In the genomic region with DNA sequence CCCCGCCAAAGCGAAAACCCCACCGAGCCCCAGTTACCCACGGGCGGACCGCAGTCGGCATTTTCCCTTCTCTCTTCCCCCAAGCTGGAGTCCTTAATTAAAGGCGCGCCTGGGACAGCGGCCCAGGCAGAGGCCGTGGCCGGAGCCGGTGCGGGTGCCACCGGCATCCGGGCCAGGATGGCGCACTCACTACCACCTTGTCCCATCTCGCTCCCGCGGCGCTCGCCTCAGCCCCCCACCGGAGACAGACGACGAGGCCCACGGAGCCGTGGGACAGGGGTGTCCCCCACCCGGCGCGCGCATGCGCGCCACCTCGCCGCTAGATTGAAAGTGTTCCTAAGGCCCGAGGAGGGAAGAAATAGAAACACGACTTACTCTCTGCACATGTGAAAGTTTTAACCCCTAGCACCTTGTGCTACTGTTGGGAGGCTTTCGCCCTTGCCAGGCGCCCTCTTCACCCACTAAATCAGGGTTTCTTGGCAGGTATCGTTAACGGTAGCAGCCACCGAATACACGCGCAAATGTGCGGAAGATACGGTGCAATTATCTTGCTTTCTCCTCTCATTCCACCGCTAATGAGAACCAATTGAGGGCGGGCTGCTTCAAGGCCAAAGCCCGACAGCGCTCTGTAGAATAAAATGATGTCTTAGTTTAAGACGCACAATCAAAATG, we compare ENCODE assay signal across 8 cellular contexts.
DNase-seq lines count a peak whose midpoint lies in the region; ATAC-seq and TF ChIP-seq lines count a peak whose summit lies in the region.

No MANE protein-coding gene starts in this region.

- peak overlapping the region; percentile 72 for H3K9ac ChIP-seq in Loucy (ENCODE audit: low read depth, low read length, poor library complexity, severe bottlenecking)

- peak overlapping the region; percentile 93 for H2AFZ ChIP-seq in Loucy (ENCODE audit: low read length)

- H3K9me2 ChIP-seq in Loucy (replicated peaks; ENCODE audit: low read depth, low read length), result no peaks in the 10 kb centered on the region

- H3K9me3 ChIP-seq in Loucy (ENCODE audit: insufficient read depth, low read depth, low read length), result no peaks in the 10 kb centered on the region
- no peaks in the 10 kb centered on the region for H3K9me3 ChIP-seq in psoas muscle

- H3K4me3 ChIP-seq in Loucy (ENCODE audit: low read length, poor library complexity, severe bottlenecking) (peak overlapping the region; percentile 81), psoas muscle (peak overlapping the region; percentile 69)

- DNase-seq in DMS 273 (lab: John Stamatoyannopoulos, UW; ENCODE audit: unreplicated experiment) (peak; percentile 64), DMS 273 treated with DMSO at 0.1 percent for 48 hours (lab: John Stamatoyannopoulos, UW) (no peak), left cardiac atrium (peak; percentile 37), psoas muscle (peak; percentile 20 to 61), RPMI8226 (no peak)
- DNase-seq in activated gamma-delta T cell treated with anti-CD3 and anti-CD28 coated beads, Interleukin-2, amount 50 U/mL, for 16 hours (ENCODE audit: low read depth), result peak; percentile 9

- H3K4me1 ChIP-seq in Loucy (ENCODE audit: insufficient read depth, low read length, poor library complexity, severe bottlenecking) (peaks cover 5% of the 10 kb centered on the region), psoas muscle (no peaks in the 10 kb centered on the region)

- peaks cover 12% of the 10 kb centered on the region for H3K79me2 ChIP-seq in Loucy (ENCODE audit: insufficient read depth, low read length)

- H3K27ac ChIP-seq in psoas muscle, result no peak overlapping the region

- TF ChIP-seq CTCF in Loucy (conservative IDR thresholded peaks at IDR 0.05; ENCODE audit: low read length), result no peak
- TF ChIP-seq CTCF in psoas muscle (IDR thresholded peaks at IDR 0.05), result no peak

- H4K20me1 ChIP-seq in Loucy (ENCODE audit: insufficient read depth, low read length, poor library complexity, severe bottlenecking), result no peaks in the 10 kb centered on the region

- H3F3A ChIP-seq in Loucy (ENCODE audit: low read depth), result no peaks in the 10 kb centered on the region

- intact Hi-C loops in left cardiac atrium (cut with DNase I) (no loop called here), psoas muscle (cut with DNase I) (no loop called here)

- WGBS in psoas muscle, 3 donors, result 1 to 32% (median 5%) methylated on average over 43 to 51 of the region's 51 CpGs

- ATAC-seq in left cardiac atrium (peak; percentile 74 to 78), psoas muscle (peak in 3 of 4 donors; percentile 27 to 77 (median 71)), HG02973 (IDR thresholded peaks at IDR 0.05; ENCODE audit: unreplicated experiment) (no peak)

- H3K36me3 ChIP-seq in Loucy (ENCODE audit: insufficient read depth, low read length), result no peaks in the 10 kb centered on the region
- H3K36me3 ChIP-seq in psoas muscle (ENCODE audit: insufficient read depth in 1 of 2, low read depth in 1 of 2), result no peaks in the 10 kb centered on the region

- H3K27me3 ChIP-seq in Loucy (ENCODE audit: insufficient read depth, low read length, poor library complexity, severe bottlenecking) (peaks cover 10% of the 10 kb centered on the region), psoas muscle (ENCODE audit: insufficient read depth in 3 of 3, low read length in 2 of 3) (peaks cover 0 to 29% (median 0%) of the 10 kb centered on the region in 3 donors)

- H3K4me2 ChIP-seq in Loucy (ENCODE audit: low read depth, low read length, poor library complexity, severe bottlenecking), result peak overlapping the region; percentile 83

Comparison
In these comparisons a context has a peak if more than half of its experiments do, and no peak if none do; other contexts are left out.
1. DNase-seq: peak in DMS 273 (single experiment), activated gamma-delta T cell treated with anti-CD3 and anti-CD28 coated beads, Interleukin-2, amount 50 U/mL, for 16 hours (single experiment), left cardiac atrium (single experiment) and psoas muscle (2 of 2); none in DMS 273 treated with DMSO at 0.1 percent for 48 hours (single experiment) and RPMI8226 (single experiment).